In the genomic region with DNA sequence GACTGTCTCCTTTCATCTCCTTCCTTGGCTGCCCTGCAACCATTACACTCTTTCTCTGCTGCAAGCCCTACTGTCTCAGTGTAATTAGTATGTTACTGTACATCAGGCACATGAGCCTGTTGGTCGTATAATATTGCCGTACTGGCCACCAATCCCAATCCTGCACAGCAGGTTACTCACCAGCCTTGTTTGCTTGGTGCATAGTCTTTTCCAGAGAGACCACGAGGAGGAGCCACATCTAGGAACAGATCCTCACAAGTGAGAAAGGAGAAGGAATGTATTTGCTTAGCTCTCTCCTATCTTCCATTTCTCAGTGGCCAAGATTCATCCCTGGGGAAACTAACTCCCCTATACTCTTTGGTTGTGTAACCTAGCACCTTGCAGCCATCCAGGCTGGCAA, we compare ENCODE assay signal across 13 cellular contexts.
"Had no signal": no experiment of that assay in that cellular context is flagged by ENCODE, and none has a peak within 500 bp of the region (broad histone marks: within the 10 kb centered on the region; RNA-seq: fewer than 3 reads in every experiment).

No MANE protein-coding gene starts in this region.

- H3K27ac Mint-ChIP-seq: activated T-helper 2 cell treated with anti-CD3 and anti-CD28 coated beads, Interferon-gamma antibody, Interleukin-2, Interleukin-4, amounts not matched to agents 10 μg/mL and 5 μg/mL and 100 μg/mL, durations not matched to agents 14 hours and 24 hours and 36 hours; immature natural killer cell had no signal

- H3K4me1 Mint-ChIP-seq: immature natural killer cell; naive thymus-derived CD4-positive, alpha-beta T cell had no signal

- H3K4me1 ChIP-seq: esophagus muscularis mucosa, lower lobe of right lung, stomach, uterus had no signal

- H3K27me3 ChIP-seq: esophagus muscularis mucosa, stomach, uterus had no signal

- H3K27ac ChIP-seq: esophagus muscularis mucosa, lower lobe of right lung, skin epidermis, stomach, uterus had no signal

- DNase-seq: activated CD4-positive, alpha-beta T cell treated with anti-CD3 and anti-CD28 coated beads, Interleukin-2, amount 50 U/mL, for 1 hour; activated naive CD4-positive, alpha-beta T cell treated with anti-CD3 and anti-CD28 coated beads, Interleukin-2, amount 50 U/mL, for 16 hours; activated T-cell treated with anti-CD3 and anti-CD28 coated beads for 4 hours; foreskin fibroblast; glutamatergic neuron; immature natural killer cell; lower lobe of right lung; naive thymus-derived CD4-positive, alpha-beta T cell; stomach; uterus had no signal

- H3K4me3 Mint-ChIP-seq: immature natural killer cell; naive thymus-derived CD4-positive, alpha-beta T cell had no signal

- H3K4me3 ChIP-seq: esophagus muscularis mucosa, lower lobe of right lung, skin epidermis, stomach, uterus had no signal

- H3K36me3 ChIP-seq: esophagus muscularis mucosa, lower lobe of right lung, stomach, uterus had no signal

- ATAC-seq: lower lobe of right lung; naive thymus-derived CD4-positive, alpha-beta T cell had no signal
